In genomic region chr11:118768715-118769114, GRCh38 we compare ENCODE assay signal across 17 cellular contexts. TPM values are rescaled to one million over a fixed set of nuclear protein-coding genes. Genes with fewer than 3 reads are reported as not detected.
DNase-seq lines count a peak whose midpoint lies in the region; ATAC-seq and TF ChIP-seq lines count a peak whose summit lies in the region.
"Had no signal": no experiment of that assay in that cellular context is flagged by ENCODE, and none has a peak within 500 bp of the region (broad histone marks: within the 10 kb centered on the region; RNA-seq: fewer than 3 reads in every experiment).

No MANE protein-coding gene starts in this region.

- peak overlapping the region; percentile 64 for H3K27ac Mint-ChIP-seq in activated naive CD4-positive, alpha-beta T cell treated with anti-CD3 and anti-CD28 coated beads for 36 hours
- H3K27ac Mint-ChIP-seq in activated naive CD4-positive, alpha-beta T cell treated with anti-CD3 and anti-CD28 coated beads, Interleukin-2, amount 10 ng/mL, durations not matched to agents 7 days and 5 days, result no peak overlapping the region
- H3K27ac Mint-ChIP-seq in activated T-helper 17 cell treated with anti-CD3 and anti-CD28 coated beads, Interleukin-2, amount 50 U/mL, for 72 hours, result peak overlapping the region; percentile 83
- H3K27ac Mint-ChIP-seq in stimulated activated effector memory CD8-positive, alpha-beta T cell treated with anti-CD3 and anti-CD28 coated beads, Interleukin-12 subunit alpha, Interleukin-12 subunit beta, amount 100 ng/mL, for 72 hours, result peak overlapping the region; percentile 58
- H3K27ac Mint-ChIP-seq: neural progenitor cell had no signal

- H3K27me3 Mint-ChIP-seq in activated naive CD4-positive, alpha-beta T cell treated with anti-CD3 and anti-CD28 coated beads for 36 hours (ENCODE audit: low read depth), result no peaks in the 10 kb centered on the region
- no peaks in the 10 kb centered on the region for H3K27me3 Mint-ChIP-seq in activated naive CD4-positive, alpha-beta T cell treated with anti-CD3 and anti-CD28 coated beads, Interleukin-2, amount 10 ng/mL, durations not matched to agents 7 days and 5 days
- no peaks in the 10 kb centered on the region for H3K27me3 Mint-ChIP-seq in activated T-helper 17 cell treated with anti-CD3 and anti-CD28 coated beads, Interleukin-2, amount 50 U/mL, for 72 hours

- H3K36me3 Mint-ChIP-seq in activated naive CD4-positive, alpha-beta T cell treated with anti-CD3 and anti-CD28 coated beads for 36 hours (ENCODE audit: low read depth), result peaks cover 65% of the 10 kb centered on the region
- H3K36me3 Mint-ChIP-seq in activated naive CD4-positive, alpha-beta T cell treated with anti-CD3 and anti-CD28 coated beads, Interleukin-2, amount 10 ng/mL, durations not matched to agents 7 days and 5 days, result peaks cover 55% of the 10 kb centered on the region
- peaks cover 100% of the 10 kb centered on the region for H3K36me3 Mint-ChIP-seq in activated T-helper 17 cell treated with anti-CD3 and anti-CD28 coated beads, Interleukin-2, amount 50 U/mL, for 72 hours (ENCODE audit: low read depth)
- H3K36me3 Mint-ChIP-seq in stimulated activated effector memory CD8-positive, alpha-beta T cell treated with anti-CD3 and anti-CD28 coated beads, Interleukin-12 subunit alpha, Interleukin-12 subunit beta, amount 100 ng/mL, for 72 hours, result peaks cover 100% of the 10 kb centered on the region

- H3K36me3 ChIP-seq in right lobe of liver, result peaks cover 4 to 35% (median 8%) of the 10 kb centered on the region in 4 donors
- H3K36me3 ChIP-seq: uterus had no signal

- no peak for TF ChIP-seq POLR2A in right lobe of liver (IDR thresholded peaks at IDR 0.05)

- intact Hi-C loops in activated naive CD4-positive, alpha-beta T cell treated with anti-CD3 and anti-CD28 coated beads for 36 hours (cut with micrococcal nuclease), result no loop called here
- intact Hi-C loops in right lobe of liver (cut with DNase I), result no loop called here

- ATAC-seq in activated T-helper 17 cell treated with anti-CD3 and anti-CD28 coated beads, Interleukin-2, amount 50 U/mL, for 72 hours (replicated peaks), result no peak
- ATAC-seq in right lobe of liver (peak in 3 of 4 donors; percentile 38 to 71 (median 38)), HG03378 (IDR thresholded peaks at IDR 0.05; ENCODE audit: unreplicated experiment) (no peak)
- ATAC-seq in stimulated activated effector memory CD8-positive, alpha-beta T cell treated with anti-CD3 and anti-CD28 coated beads, Interleukin-12 subunit alpha, Interleukin-12 subunit beta, amount 100 ng/mL, for 72 hours, result no peak

- no peak overlapping the region for H3K4me3 ChIP-seq in right lobe of liver
- H3K4me3 ChIP-seq: neural progenitor cell, stomach, uterus had no signal

- no peaks in the 10 kb centered on the region for H3K27me3 ChIP-seq in right lobe of liver
- H3K27me3 ChIP-seq: neural progenitor cell, stomach, uterus had no signal

- 41% methylated on average over 3 of the region's 3 CpGs for WGBS in right lobe of liver (ENCODE audit: insufficient coverage, low coverage, low lambda C conversion rate, missing lambda C conversion rate)

- peaks cover 59% of the 10 kb centered on the region for H3K4me1 Mint-ChIP-seq in activated naive CD4-positive, alpha-beta T cell treated with anti-CD3 and anti-CD28 coated beads for 36 hours (ENCODE audit: low read depth)
- H3K4me1 Mint-ChIP-seq in activated naive CD4-positive, alpha-beta T cell treated with anti-CD3 and anti-CD28 coated beads, Interleukin-2, amount 10 ng/mL, durations not matched to agents 7 days and 5 days, result peaks cover 42% of the 10 kb centered on the region
- peaks cover 30% of the 10 kb centered on the region for H3K4me1 Mint-ChIP-seq in activated T-helper 17 cell treated with anti-CD3 and anti-CD28 coated beads, Interleukin-2, amount 50 U/mL, for 72 hours
- peaks cover 39% of the 10 kb centered on the region for H3K4me1 Mint-ChIP-seq in stimulated activated effector memory CD8-positive, alpha-beta T cell treated with anti-CD3 and anti-CD28 coated beads, Interleukin-12 subunit alpha, Interleukin-12 subunit beta, amount 100 ng/mL, for 72 hours

- no peaks in the 10 kb centered on the region for H3K9me3 Mint-ChIP-seq in activated naive CD4-positive, alpha-beta T cell treated with anti-CD3 and anti-CD28 coated beads for 36 hours
- H3K9me3 Mint-ChIP-seq in activated naive CD4-positive, alpha-beta T cell treated with anti-CD3 and anti-CD28 coated beads, Interleukin-2, amount 10 ng/mL, durations not matched to agents 7 days and 5 days, result no peaks in the 10 kb centered on the region
- H3K9me3 Mint-ChIP-seq in activated T-helper 17 cell treated with anti-CD3 and anti-CD28 coated beads, Interleukin-2, amount 50 U/mL, for 72 hours, result no peaks in the 10 kb centered on the region
- H3K9me3 Mint-ChIP-seq in stimulated activated effector memory CD8-positive, alpha-beta T cell treated with anti-CD3 and anti-CD28 coated beads, Interleukin-12 subunit alpha, Interleukin-12 subunit beta, amount 100 ng/mL, for 72 hours, result no peaks in the 10 kb centered on the region
- H3K9me3 Mint-ChIP-seq: neural progenitor cell had no signal

- no peak for TF ChIP-seq CTCF in right lobe of liver (IDR thresholded peaks at IDR 0.05)

- H3K27ac ChIP-seq in right lobe of liver, result no peak overlapping the region
- H3K27ac ChIP-seq: neural progenitor cell, stomach, uterus had no signal

- H3K9me3 ChIP-seq in right lobe of liver, result no peaks in the 10 kb centered on the region
- H3K9me3 ChIP-seq: stomach, uterus had no signal

- no peak for DNase-seq in activated naive CD4-positive, alpha-beta T cell treated with anti-CD3 and anti-CD28 coated beads for 36 hours
- no peak for DNase-seq in activated naive CD4-positive, alpha-beta T cell treated with anti-CD3 and anti-CD28 coated beads, Interleukin-2, amount 10 ng/mL, durations not matched to agents 7 days and 5 days
- DNase-seq in right lobe of liver (no peak), NCI-H1048 (lab: John Stamatoyannopoulos, UW) (no peak)
- DNase-seq in stimulated activated effector memory CD8-positive, alpha-beta T cell treated with anti-CD3 and anti-CD28 coated beads, Interleukin-12 subunit alpha, Interleukin-12 subunit beta, amount 100 ng/mL, for 72 hours (ENCODE audit: low spot score in 2 of 2), result no peak
- no peak for DNase-seq in stimulated activated naive CD4-positive, alpha-beta T cell treated with Interleukin-2 at 50 U/mL for 16 hours (lab: John Stamatoyannopoulos, UW)
- DNase-seq: activated effector memory CD4-positive, alpha-beta T cell treated with Interleukin-2 at 50 U/mL for 16 hours; aorta; GOT3; NCI-H1930; NCI-H446 treated with DMSO at 0.1 percent for 48 hours; stimulated activated CD4-positive, alpha-beta T cell treated with anti-CD3 and anti-CD28 coated beads, Interleukin-15, amount 100 ng/mL, for 24 hours; stomach; uterus had no signal

- H3K4me1 ChIP-seq in right lobe of liver, result peaks cover 0 to 56% (median 16%) of the 10 kb centered on the region in 4 donors

- CTCF ChIA-PET in activated naive CD4-positive, alpha-beta T cell treated with anti-CD3 and anti-CD28 coated beads for 36 hours (lab: Charles Lee), result interaction anchor here (0.8 kb wide), 1 partner anchor 79 kb away, joined by 3 read pairs; no protein-coding TSS in a partner anchor
- CTCF ChIA-PET in activated naive CD4-positive, alpha-beta T cell treated with anti-CD3 and anti-CD28 coated beads, Interleukin-2, amount 10 ng/mL, durations not matched to agents 7 days and 5 days (lab: Charles Lee), result no interaction called here

- H3K4me3 Mint-ChIP-seq in activated naive CD4-positive, alpha-beta T cell treated with anti-CD3 and anti-CD28 coated beads for 36 hours, result no peak overlapping the region
- H3K4me3 Mint-ChIP-seq in activated naive CD4-positive, alpha-beta T cell treated with anti-CD3 and anti-CD28 coated beads, Interleukin-2, amount 10 ng/mL, durations not matched to agents 7 days and 5 days, result no peak overlapping the region
- H3K4me3 Mint-ChIP-seq in activated T-helper 17 cell treated with anti-CD3 and anti-CD28 coated beads, Interleukin-2, amount 50 U/mL, for 72 hours, result no peak overlapping the region
- no peak overlapping the region for H3K4me3 Mint-ChIP-seq in stimulated activated effector memory CD8-positive, alpha-beta T cell treated with anti-CD3 and anti-CD28 coated beads, Interleukin-12 subunit alpha, Interleukin-12 subunit beta, amount 100 ng/mL, for 72 hours
- H3K4me3 Mint-ChIP-seq: neural progenitor cell had no signal

RNA-seq across cellular contexts. Expression of gene DDX6, which starts 22.2 kb away (rescaled TPM):
- 100 to 1,000 TPM; 274 to 279 TPM for total RNA-seq in activated naive CD4-positive, alpha-beta T cell treated with anti-CD3 and anti-CD28 coated beads for 36 hours
- 100 to 1,000 TPM; 149 to 209 TPM for total RNA-seq in activated T-helper 17 cell treated with anti-CD3 and anti-CD28 coated beads, Interleukin-2, amount 50 U/mL, for 72 hours
- 10 to 100 TPM; 37.9 to 46.1 (median 43.3) TPM for total RNA-seq in right lobe of liver

Comparison
In these comparisons a context has a peak if more than half of its experiments do, and no peak if none do; other contexts are left out.
1. ATAC-seq: peak in right lobe of liver (3 of 4); none in activated T-helper 17 cell treated with anti-CD3 and anti-CD28 coated beads, Interleukin-2, amount 50 U/mL, for 72 hours (single experiment), stimulated activated effector memory CD8-positive, alpha-beta T cell treated with anti-CD3 and anti-CD28 coated beads, Interleukin-12 subunit alpha, Interleukin-12 subunit beta, amount 100 ng/mL, for 72 hours (single experiment) and HG03378 (single experiment).